Comparison of ENCODE assay signal across 16 cellular contexts in genomic region chrX:47514553-47515235, GRCh38. TPM values are rescaled to one million over a fixed set of nuclear protein-coding genes. Genes with fewer than 3 reads are reported as not detected.
A peak's percentile ranks its signal among the peaks of the same experiment; 100 is the strongest.
DNase-seq lines count a peak whose midpoint lies in the region; ATAC-seq, FAIRE-seq and TF ChIP-seq lines count a peak whose summit lies in the region.
"Had no signal": no experiment of that assay in that cellular context is flagged by ENCODE, and none has a peak within 500 bp of the region (broad histone marks: within the 10 kb centered on the region; RNA-seq: fewer than 3 reads in every experiment).

No MANE protein-coding gene starts in this region.

- CTCF ChIA-PET in activated CD8-positive, alpha-beta T cell treated with anti-CD3 and anti-CD28 coated beads, Interleukin-2, amount 10 ng/mL, durations not matched to agents 7 days and 5 days (lab: Charles Lee) = interaction anchor here (0.8 to 1.0 kb wide), 2 partner anchors 9 to 13 kb away, joined by 3 to 4 read pairs; no protein-coding TSS in a partner anchor

- no peak overlapping the region for H2AFZ ChIP-seq in neural progenitor cell (replicated peaks)

- peaks cover 6% of the 10 kb centered on the region for H3K27me3 ChIP-seq in neural progenitor cell
- H3K27me3 ChIP-seq: sigmoid colon had no signal

- H3K27ac ChIP-seq in neural progenitor cell = no peak overlapping the region
- H3K27ac ChIP-seq: sigmoid colon had no signal

- H3K4me3 ChIP-seq in fibroblast of mammary gland (ENCODE audit: control insufficient read depth, low read depth, low read length) (no peak overlapping the region), neural progenitor cell (no peak overlapping the region)
- H3K4me3 ChIP-seq: sigmoid colon had no signal

- DNase-seq in Daoy (ENCODE audit: low read depth) (peak; percentile 46), RCC 7860 (ENCODE audit: low spot score) (peak; percentile 6), fibroblast of mammary gland (ENCODE audit: low read depth) (peak; percentile 84), neural progenitor cell (ENCODE audit: low spot score) (no peak), activated gamma-delta T cell treated with Interleukin-2 at 50 U/mL for 16 hours (no peak)
- DNase-seq in activated CD8-positive, alpha-beta T cell treated with anti-CD3 and anti-CD28 coated beads, Interleukin-2, amount 10 ng/mL, durations not matched to agents 7 days and 5 days = no peak
- DNase-seq: CD4-positive, alpha-beta memory T cell; cerebellar nuclear complex; NCI-H1417; sigmoid colon had no signal

- no peaks in the 10 kb centered on the region for H4K20me1 ChIP-seq in neural progenitor cell (ENCODE audit: low read depth)

- no peaks in the 10 kb centered on the region for H3K4me1 ChIP-seq in neural progenitor cell
- H3K4me1 ChIP-seq: sigmoid colon had no signal

- no peak for TF ChIP-seq CTCF in fibroblast of mammary gland (conservative IDR thresholded peaks at IDR 0.05; ENCODE audit: control insufficient read depth, insufficient read depth, low read depth, low read length)
- no peak for TF ChIP-seq CTCF in neural progenitor cell (IDR thresholded peaks at IDR 0.05)

- no peaks in the 10 kb centered on the region for H3K36me3 ChIP-seq in neural progenitor cell
- H3K36me3 ChIP-seq: sigmoid colon had no signal

- peaks cover 17% of the 10 kb centered on the region for H3K9me3 Mint-ChIP-seq in neural progenitor cell
- H3K9me3 Mint-ChIP-seq in activated CD8-positive, alpha-beta T cell treated with anti-CD3 and anti-CD28 coated beads, Interleukin-2, amount 10 ng/mL, durations not matched to agents 7 days and 5 days (ENCODE audit: insufficient read depth) = no peaks in the 10 kb centered on the region
- H3K9me3 Mint-ChIP-seq: CD4-positive, alpha-beta memory T cell; IgD-negative memory B cell; T-helper 2 cell treated with Interferon-gamma antibody and Interleukin-4, amounts not matched to agents 5 μg/mL and 100 μg/mL, for 36 hours had no signal

- peaks cover 8% of the 10 kb centered on the region for H3K27me3 Mint-ChIP-seq in neural progenitor cell (ENCODE audit: insufficient read depth, low read depth)
- peaks cover 8% of the 10 kb centered on the region for H3K27me3 Mint-ChIP-seq in activated CD8-positive, alpha-beta T cell treated with anti-CD3 and anti-CD28 coated beads, Interleukin-2, amount 10 ng/mL, durations not matched to agents 7 days and 5 days (ENCODE audit: low read depth)
- H3K27me3 Mint-ChIP-seq: CD4-positive, alpha-beta memory T cell had no signal

- H3K4me2 ChIP-seq in neural progenitor cell = no peak overlapping the region

- no peaks in the 10 kb centered on the region for H3K36me3 Mint-ChIP-seq in neural progenitor cell
- no peaks in the 10 kb centered on the region for H3K36me3 Mint-ChIP-seq in activated CD8-positive, alpha-beta T cell treated with anti-CD3 and anti-CD28 coated beads, Interleukin-2, amount 10 ng/mL, durations not matched to agents 7 days and 5 days (ENCODE audit: low read depth)
- H3K36me3 Mint-ChIP-seq: CD4-positive, alpha-beta memory T cell; IgD-negative memory B cell had no signal

- no peak overlapping the region for H3K27ac Mint-ChIP-seq in neural progenitor cell
- no peak overlapping the region for H3K27ac Mint-ChIP-seq in activated CD8-positive, alpha-beta T cell treated with anti-CD3 and anti-CD28 coated beads, Interleukin-2, amount 10 ng/mL, durations not matched to agents 7 days and 5 days
- H3K27ac Mint-ChIP-seq: T-helper 2 cell treated with Interferon-gamma antibody and Interleukin-4, amounts not matched to agents 5 μg/mL and 100 μg/mL, for 36 hours had no signal

- POLR2A ChIA-PET in activated CD8-positive, alpha-beta T cell treated with anti-CD3 and anti-CD28 coated beads, Interleukin-2, amount 10 ng/mL, durations not matched to agents 7 days and 5 days (lab: Charles Lee) = no interaction called here

- H3F3A ChIP-seq in neural progenitor cell (ENCODE audit: low read depth) = no peaks in the 10 kb centered on the region

- no peaks in the 10 kb centered on the region for H3K79me2 ChIP-seq in neural progenitor cell (ENCODE audit: low read depth)

- no peak overlapping the region for H3K9ac ChIP-seq in neural progenitor cell

- H3K4me1 Mint-ChIP-seq in neural progenitor cell = peaks cover 10% of the 10 kb centered on the region
- peaks cover 15% of the 10 kb centered on the region for H3K4me1 Mint-ChIP-seq in activated CD8-positive, alpha-beta T cell treated with anti-CD3 and anti-CD28 coated beads, Interleukin-2, amount 10 ng/mL, durations not matched to agents 7 days and 5 days (ENCODE audit: low read depth)

- ATAC-seq in HG03520 (IDR thresholded peaks at IDR 0.05; ENCODE audit: unreplicated experiment) (no peak), GM21528 (IDR thresholded peaks at IDR 0.05; ENCODE audit: low FRiP score, unreplicated experiment) (no peak)
- ATAC-seq in activated CD8-positive, alpha-beta T cell treated with anti-CD3 and anti-CD28 coated beads, Interleukin-2, amount 10 ng/mL, durations not matched to agents 7 days and 5 days = no peak
- ATAC-seq: esophagus mucosa, Panc1 had no signal

- H3K9me3 ChIP-seq in neural progenitor cell (ENCODE audit: low read depth) = no peaks in the 10 kb centered on the region
- H3K9me3 ChIP-seq: sigmoid colon had no signal

- peak overlapping the region; percentile 39 for H3K4me3 Mint-ChIP-seq in neural progenitor cell
- H3K4me3 Mint-ChIP-seq in activated CD8-positive, alpha-beta T cell treated with anti-CD3 and anti-CD28 coated beads, Interleukin-2, amount 10 ng/mL, durations not matched to agents 7 days and 5 days = no peak overlapping the region

- no peak for FAIRE-seq in RCC 7860 (lab: Jason Lieb, UNC)

RNA-seq across cellular contexts. Expression of gene ZNF41, which starts 31.7 kb away (rescaled TPM):
- total RNA-seq in Daoy (2014; rRNA removed; shearing (Covaris generic)) = 4.8 and 24.6 TPM in 2 replicates
- 5.1 and 6.5 TPM in 2 replicates for total RNA-seq in neural progenitor cell (ENCODE audit: low replicate concordance)
- 10 to 100 TPM; 12.9 to 13.1 TPM for total RNA-seq in activated CD8-positive, alpha-beta T cell treated with anti-CD3 and anti-CD28 coated beads, Interleukin-2, amount 10 ng/mL, durations not matched to agents 7 days and 5 days

RNA-seq across cellular contexts. Expression of gene ARAF, which starts 46.3 kb away (rescaled TPM):
- 18.4 and 20.3 TPM in 2 replicates for total RNA-seq in Daoy (2014; rRNA removed; shearing (Covaris generic))
- total RNA-seq in neural progenitor cell (ENCODE audit: low replicate concordance) = 17.4 and 31.3 TPM in 2 replicates
- 10 to 100 TPM; 66.7 to 68.4 TPM for total RNA-seq in activated CD8-positive, alpha-beta T cell treated with anti-CD3 and anti-CD28 coated beads, Interleukin-2, amount 10 ng/mL, durations not matched to agents 7 days and 5 days

Comparison
In these comparisons a context has a peak if more than half of its experiments do, and no peak if none do; other contexts are left out.
1. DNase-seq: peak in Daoy (single experiment), RCC 7860 (single experiment) and fibroblast of mammary gland (single experiment); none in neural progenitor cell (single experiment), activated CD8-positive, alpha-beta T cell treated with anti-CD3 and anti-CD28 coated beads, Interleukin-2, amount 10 ng/mL, durations not matched to agents 7 days and 5 days (single experiment) and activated gamma-delta T cell treated with Interleukin-2 at 50 U/mL for 16 hours (single experiment).